In the genomic region with DNA sequence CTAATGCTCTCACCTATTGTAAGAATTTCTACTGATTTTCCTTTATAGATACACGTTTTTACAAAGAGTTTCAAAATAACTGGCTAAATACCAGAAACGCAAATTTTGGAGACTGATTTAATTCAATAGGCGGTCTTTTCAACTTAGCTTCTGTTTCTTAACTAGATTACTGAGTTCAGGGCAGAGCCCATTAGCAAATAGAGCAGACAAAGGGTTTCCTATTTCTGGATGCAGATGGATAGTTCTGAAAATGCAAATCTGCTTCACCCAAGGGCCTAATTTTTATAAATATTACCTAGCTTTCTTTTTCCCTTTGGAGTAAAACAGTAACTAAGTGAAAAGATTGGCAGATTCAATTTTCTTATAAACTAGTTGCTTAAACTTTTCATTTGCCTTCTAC, we compare ENCODE assay signal across 17 cellular contexts. TPM values are rescaled to one million over a fixed set of nuclear protein-coding genes. Genes with fewer than 3 reads are reported as not detected.
DNase-seq lines count a peak whose midpoint lies in the region; FAIRE-seq and TF ChIP-seq lines count a peak whose summit lies in the region.
"Had no signal": no experiment of that assay in that cellular context is flagged by ENCODE, and none has a peak within 500 bp of the region (broad histone marks: within the 10 kb centered on the region; RNA-seq: fewer than 3 reads in every experiment).

No MANE protein-coding gene starts in this region.

- H3K27me3 ChIP-seq in HUES64 (ENCODE audit: insufficient read depth, low read length) (no peaks in the 10 kb centered on the region), H1 (replicated peaks in 1 of 4; ENCODE audit: control insufficient read depth in 3 of 4, extremely low read depth in 1 of 4, insufficient read depth in 3 of 4, low read length in 3 of 4) (no peaks in the 10 kb centered on the region)
- H3K27me3 ChIP-seq: BLaER1 had no signal

- H2AFZ ChIP-seq in H1 (ENCODE audit: low read length): no peak overlapping the region

- WGBS in HUES64: 79% methylated on average over 3 of the region's 3 CpGs
- WGBS in H1 (ENCODE audit: extremely low coverage in 1 of 2, insufficient coverage in 1 of 2, insufficient read length in 1 of 2, insufficient replicate concordance in 2 of 2, low coverage in 1 of 2, low lambda C conversion rate in 2 of 2, missing lambda C conversion rate in 1 of 2), 2 experiments: 52% methylated on average over 3 of the region's 3 CpGs; no CpG with 5 or more reads in 1 of the 2 experiments

- no peak for TF ChIP-seq CTCF in H1 (IDR thresholded peaks at IDR 0.05; ENCODE audit: control extremely low read depth in 1 of 3, insufficient read depth in 1 of 3, low read depth in 1 of 3, low read length in 3 of 3)

- no peak overlapping the region for H3K4me3 Mint-ChIP-seq in activated CD4-positive, alpha-beta memory T cell treated with anti-CD3 and anti-CD28 coated beads, Interleukin-2, amount 10 ng/mL, durations not matched to agents 7 days and 5 days
- H3K4me3 Mint-ChIP-seq: B cell; CD4-positive, CD25-positive, alpha-beta regulatory T cell; CD8-positive, alpha-beta T cell; H9 had no signal

- no peaks in the 10 kb centered on the region for H3K79me1 ChIP-seq in H1 (ENCODE audit: low read depth, low read length)

- POLR2A ChIA-PET in H1 (lab: Charles Lee; ENCODE audit: partially characterized antibody): interaction anchor here (2.1 kb wide), 1 partner anchor 13 kb away, joined by 9 read pairs; the partner anchor contains the start of gene KIAA1958
- POLR2A ChIA-PET in activated CD4-positive, alpha-beta memory T cell treated with anti-CD3 and anti-CD28 coated beads, Interleukin-2, amount 10 ng/mL, durations not matched to agents 7 days and 5 days (lab: Charles Lee): interaction anchor here (1.5 kb wide), 1 partner anchor 13 kb away, joined by 3 read pairs; the partner anchor contains the start of gene KIAA1958

- H3K18ac ChIP-seq in H1 (ENCODE audit: extremely low read depth, low read length): no peak overlapping the region

- no peak overlapping the region for H3K4ac ChIP-seq in H1 (replicated peaks; ENCODE audit: insufficient read length, low read depth, low read length)

- H3K9me3 ChIP-seq in HUES64 (ENCODE audit: insufficient read depth, low read depth, low read length) (no peaks in the 10 kb centered on the region; the same call in 1 of the 2 replicates), H1 (ENCODE audit: insufficient read depth in 2 of 2, low read depth in 1 of 2, low read length in 1 of 2) (peaks cover 0 to 3% of the 10 kb centered on the region in 2 experiments; a peak in 1 of 4 replicates)

- no peak overlapping the region for H2BK5ac ChIP-seq in H1 (ENCODE audit: low read depth, low read length)

- no peaks in the 10 kb centered on the region for H3K79me2 ChIP-seq in H1 (ENCODE audit: control insufficient read depth in 1 of 2, insufficient read depth in 2 of 2, low read length in 2 of 2)

- no peak overlapping the region for H3K23ac ChIP-seq in H1 (ENCODE audit: insufficient read length)

- no peak for TF ChIP-seq POLR2A in H1 (IDR thresholded peaks at IDR 0.05; ENCODE audit: control extremely low read depth in 1 of 2, low read depth in 2 of 2, low read length in 2 of 2)

- peak overlapping the region; percentile 51 for H4K5ac ChIP-seq in H1 (ENCODE audit: insufficient read length, low read depth, low read length)

- peak overlapping the region in 1 of 2 experiments; percentile 17; a peak in 1 of 4 replicates for H3K4me2 ChIP-seq in H1 (ENCODE audit: insufficient read depth in 1 of 2, low read depth in 2 of 2, low read length in 2 of 2)
- H3K4me2 ChIP-seq: BLaER1 had no signal

- H2AK5ac ChIP-seq in H1 (ENCODE audit: low read depth, low read length): no peak overlapping the region

- no peak overlapping the region for H4K91ac ChIP-seq in H1 (replicated peaks; ENCODE audit: insufficient read length, low read length)

- H3K9ac ChIP-seq in HUES64 (ENCODE audit: low read depth, low read length) (no peak overlapping the region), H1 (replicated peaks in 1 of 4; ENCODE audit: extremely low read depth in 1 of 4, low read depth in 3 of 4, low read length in 3 of 4) (no peak overlapping the region)
- H3K9ac ChIP-seq: BLaER1 had no signal

- H3K27ac Mint-ChIP-seq in activated CD4-positive, alpha-beta memory T cell treated with anti-CD3 and anti-CD28 coated beads, Interleukin-2, amount 10 ng/mL, durations not matched to agents 7 days and 5 days: no peak overlapping the region
- H3K27ac Mint-ChIP-seq: B cell; CD4-positive, CD25-positive, alpha-beta regulatory T cell; CD8-positive, alpha-beta T cell had no signal

- no peak for TF ChIP-seq EP300 in H1 (IDR thresholded peaks at IDR 0.05; ENCODE audit: borderline replicate concordance in 1 of 2, low read depth in 2 of 2, low read length in 2 of 2)

- H3K4me3 ChIP-seq in HUES64 (ENCODE audit: low read length) (no peak overlapping the region), H1 (ENCODE audit: extremely low read depth in 1 of 4, insufficient read depth in 2 of 4, low read depth in 3 of 4, low read length in 4 of 4) (no peak overlapping the region)
- H3K4me3 ChIP-seq: BLaER1 had no signal

- H4K8ac ChIP-seq in H1 (ENCODE audit: extremely low read depth, insufficient read depth, low read length): no peak overlapping the region

- H3K4me1 ChIP-seq in HUES64 (ENCODE audit: insufficient read depth, low read length) (peaks cover 15% of the 10 kb centered on the region), H1 (replicated peaks in 1 of 4; ENCODE audit: control insufficient read depth in 3 of 4, insufficient read depth in 4 of 4, low read length in 3 of 4) (peaks cover 0 to 6% (median 0%) of the 10 kb centered on the region in 4 experiments; a peak in 2 of 7 replicates)
- H3K4me1 ChIP-seq: BLaER1, Caco-2 had no signal

- H3K23me2 ChIP-seq in H1 (ENCODE audit: low read depth, low read length): peaks cover 2% of the 10 kb centered on the region; the same call in 1 of the 2 replicates

- H3K36me3 Mint-ChIP-seq in activated CD4-positive, alpha-beta memory T cell treated with anti-CD3 and anti-CD28 coated beads, Interleukin-2, amount 10 ng/mL, durations not matched to agents 7 days and 5 days (ENCODE audit: low read depth): peaks cover 23% of the 10 kb centered on the region

- DNase-seq in NCI-H526 (lab: John Stamatoyannopoulos, UW) (peak; percentile 53 to 67), H1 (ENCODE audit: low read depth in 1 of 2, low spot score in 2 of 2) (no peak), substantia nigra (lab: John Stamatoyannopoulos, UW) (no peak), Ammon's horn (ENCODE audit: low spot score) (no peak)
- no peak for DNase-seq in activated CD4-positive, alpha-beta memory T cell treated with anti-CD3 and anti-CD28 coated beads, Interleukin-2, amount 10 ng/mL, durations not matched to agents 7 days and 5 days
- DNase-seq: Caco-2; CD4-positive, CD25-positive, alpha-beta regulatory T cell; CD8-positive, alpha-beta T cell; DMS153; DND-41; H9 had no signal

- no peaks in the 10 kb centered on the region for H3K27me3 Mint-ChIP-seq in activated CD4-positive, alpha-beta memory T cell treated with anti-CD3 and anti-CD28 coated beads, Interleukin-2, amount 10 ng/mL, durations not matched to agents 7 days and 5 days
- H3K27me3 Mint-ChIP-seq: B cell; CD4-positive, CD25-positive, alpha-beta regulatory T cell had no signal

- H3K27ac ChIP-seq in HUES64 (ENCODE audit: low read depth, low read length): peak overlapping the region; percentile 32; the same call in 1 of the 2 replicates
- H3K27ac ChIP-seq in H1 (ENCODE audit: low read depth, low read length): no peak overlapping the region
- H3K27ac ChIP-seq in substantia nigra (ENCODE audit: low read depth, low read length, poor library complexity, severe bottlenecking): no peak overlapping the region
- H3K27ac ChIP-seq: BLaER1, C4-2B had no signal

- FAIRE-seq in H1 (lab: Jason Lieb, UNC): no peak
- FAIRE-seq: G401.6, GM12892 had no signal

- no peak overlapping the region for H2BK15ac ChIP-seq in H1 (ENCODE audit: low read length)

- H2BK20ac ChIP-seq in H1 (ENCODE audit: low read length): no peak overlapping the region

- CTCF ChIA-PET in H1 (lab: Charles Lee; ENCODE audit: partially characterized antibody): interaction anchor here (0.6 to 1.5 kb wide), 3 partner anchors 83 to 469 kb away, joined by 3 to 5 read pairs (median 4); no protein-coding TSS in a partner anchor
- CTCF ChIA-PET in activated CD4-positive, alpha-beta memory T cell treated with anti-CD3 and anti-CD28 coated beads, Interleukin-2, amount 10 ng/mL, durations not matched to agents 7 days and 5 days (lab: Charles Lee): no interaction called here

- H2BK12ac ChIP-seq in H1 (ENCODE audit: low read depth, low read length): no peak overlapping the region

- H4K20me1 ChIP-seq in H1 (replicated peaks in 1 of 2; ENCODE audit: control insufficient read depth in 1 of 2, insufficient read depth in 2 of 2, low read length in 2 of 2): no peaks in the 10 kb centered on the region
- H4K20me1 ChIP-seq: BLaER1 had no signal

- H3K36me3 ChIP-seq in HUES64 (ENCODE audit: insufficient read depth, low read length) (peaks cover 6% of the 10 kb centered on the region; the same call in 1 of the 2 replicates), H1 (ENCODE audit: control insufficient read depth in 2 of 4, insufficient read depth in 4 of 4, low read length in 3 of 4) (no peaks in the 10 kb centered on the region; a peak in 2 of 8 replicates)

- no peak overlapping the region for H2BK120ac ChIP-seq in H1 (replicated peaks; ENCODE audit: low read depth, low read length)

- H3K4me1 Mint-ChIP-seq in activated CD4-positive, alpha-beta memory T cell treated with anti-CD3 and anti-CD28 coated beads, Interleukin-2, amount 10 ng/mL, durations not matched to agents 7 days and 5 days: no peaks in the 10 kb centered on the region
- H3K4me1 Mint-ChIP-seq: B cell; CD4-positive, CD25-positive, alpha-beta regulatory T cell had no signal

- peaks cover 5% of the 10 kb centered on the region for H3K9me3 Mint-ChIP-seq in activated CD4-positive, alpha-beta memory T cell treated with anti-CD3 and anti-CD28 coated beads, Interleukin-2, amount 10 ng/mL, durations not matched to agents 7 days and 5 days

- TF ChIP-seq RAD21 in H1 (IDR thresholded peaks at IDR 0.05 in 1 of 2, conservative IDR thresholded peaks at IDR 0.05 in 1 of 2; ENCODE audit: low read depth in 2 of 2, low read length in 2 of 2): no peak

- no peak overlapping the region for H3K56ac ChIP-seq in H1 (replicated peaks; ENCODE audit: insufficient read length, low read depth, low read length)

- H3K14ac ChIP-seq in H1 (ENCODE audit: insufficient read length): no peak overlapping the region

RNA-seq across cellular contexts. Expression of gene KIAA1958, which starts 13.6 kb away (rescaled TPM):
- 18.6 TPM for polyA plus RNA-seq in HUES64 (2013, experiment 1 of 2)
- polyA plus RNA-seq in HUES64 (2013, experiment 2 of 2): 24.1 TPM
- 39.9 and 43.8 TPM in 2 replicates for total RNA-seq in H1 (2021; fragmentation: NEBNext Ultra II Directional; extraction: Animal tissue kit (Norgen Biotek cat#: 25700))
- polyA plus RNA-seq in H1 (2011; rRNA removed): 11.4 and 13.1 TPM in 2 replicates
- polyA plus RNA-seq in H1 (2011; cell fraction: cytosol; rRNA removed): 10.4 TPM
- 30.5 TPM for polyA plus RNA-seq in H1 (2011; cell fraction: nucleus; rRNA removed)
- polyA plus RNA-seq in H1 (2012, experiment 1 of 2): 9.7 to 16.0 TPM (median 13.3 TPM) in 4 replicates
- polyA plus RNA-seq in H1 (2012, experiment 2 of 2): 1.6 TPM
- polyA plus RNA-seq in H1 (2013, experiment 1 of 2): 11.6 TPM
- polyA plus RNA-seq in H1 (2013, experiment 2 of 2): 11.6 TPM
- 136 and 138 TPM in 2 replicates for polyA minus RNA-seq in H1 (2011; rRNA and poly(A)+ RNA removed)
- 46.7 TPM for polyA minus RNA-seq in H1 (2011; cell fraction: cytosol; rRNA and poly(A)+ RNA removed)
- 123 TPM for polyA minus RNA-seq in H1 (2011; cell fraction: nucleus; rRNA and poly(A)+ RNA removed)
- 1 to 10 TPM; 6.9 to 7.4 TPM for total RNA-seq in activated CD4-positive, alpha-beta memory T cell treated with anti-CD3 and anti-CD28 coated beads, Interleukin-2, amount 10 ng/mL, durations not matched to agents 7 days and 5 days

Comparison
In these comparisons a context has a peak if more than half of its experiments do, and no peak if none do; other contexts are left out.
1. DNase-seq: peak in NCI-H526 (2 of 2); none in H1 (0 of 2), substantia nigra (0 of 49), activated CD4-positive, alpha-beta memory T cell treated with anti-CD3 and anti-CD28 coated beads, Interleukin-2, amount 10 ng/mL, durations not matched to agents 7 days and 5 days (single experiment) and Ammon's horn (single experiment).